Comparison of ENCODE assay signal across 9 cellular contexts in the genomic region with DNA sequence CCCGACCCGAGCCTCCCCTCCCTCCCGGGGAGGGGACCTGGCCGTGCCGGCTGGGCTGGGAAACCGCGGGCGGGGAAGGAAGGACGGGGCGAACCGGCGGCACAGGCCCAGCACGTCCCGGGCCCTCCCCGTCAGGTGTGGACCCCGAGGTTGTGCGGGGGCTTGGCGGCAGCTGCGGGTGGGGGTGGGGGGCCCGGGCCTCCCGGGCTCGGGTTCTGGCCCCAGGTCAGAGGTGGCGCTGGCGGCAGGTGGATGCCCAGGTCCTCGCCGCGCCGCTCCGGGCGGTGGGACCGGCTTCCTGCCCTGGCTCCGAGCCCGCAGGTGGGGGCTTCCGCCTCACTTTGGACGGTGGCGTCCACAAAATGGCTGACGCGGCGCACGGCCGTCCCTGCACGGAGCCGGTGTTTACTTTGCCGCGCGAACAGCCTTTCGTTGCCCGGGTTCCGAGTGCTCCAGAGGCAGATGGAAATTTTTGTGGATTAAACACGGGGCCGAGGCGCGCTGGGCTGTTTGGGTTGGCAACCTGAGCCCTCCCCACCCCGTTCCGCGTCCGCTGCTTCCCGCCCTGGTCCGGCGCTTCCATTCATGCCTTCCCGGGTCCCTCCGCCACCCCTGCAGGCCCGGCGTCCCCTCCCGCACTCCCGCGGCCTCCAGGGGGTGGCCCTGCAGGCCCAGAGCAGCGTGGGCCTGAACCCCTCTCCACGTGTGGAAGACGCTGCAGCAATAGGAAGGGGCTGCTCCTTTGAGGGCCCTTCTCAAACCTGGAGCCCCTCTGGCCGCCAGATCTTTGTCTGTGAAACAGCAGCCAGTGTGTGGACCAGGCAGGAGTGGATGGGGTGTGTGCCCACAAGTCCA.
DNase-seq lines count a peak whose midpoint lies in the region; ATAC-seq and TF ChIP-seq lines count a peak whose summit lies in the region.
"Had no signal": no experiment of that assay in that cellular context is flagged by ENCODE, and none has a peak within 500 bp of the region (broad histone marks: within the 10 kb centered on the region; RNA-seq: fewer than 3 reads in every experiment).

No MANE protein-coding gene starts in this region.

- no peak for TF ChIP-seq CTCF in left ventricle myocardium inferior (IDR thresholded peaks at IDR 0.05; ENCODE audit: borderline replicate concordance)

- peaks cover 26% of the 10 kb centered on the region for H3K4me1 ChIP-seq in left ventricle myocardium inferior

- no peaks in the 10 kb centered on the region for H3K27me3 Mint-ChIP-seq in activated T-helper 17 cell treated with anti-CD3 and anti-CD28 coated beads, Interleukin-2, amount 50 U/mL, for 72 hours

- no peaks in the 10 kb centered on the region for H3K9me3 Mint-ChIP-seq in activated T-helper 17 cell treated with anti-CD3 and anti-CD28 coated beads, Interleukin-2, amount 50 U/mL, for 72 hours

- H3K27me3 ChIP-seq in left ventricle myocardium inferior (ENCODE audit: low read depth), result no peaks in the 10 kb centered on the region

- peak; percentile 7 for DNase-seq in COR-L47 (lab: John Stamatoyannopoulos, UW)
- peak; percentile 21 for DNase-seq in left ventricle myocardium inferior
- DNase-seq in sciatic nerve (ENCODE audit: low spot score), result peak; percentile 73
- no peak for DNase-seq in hypothalamus (lab: John Stamatoyannopoulos, UW)
- DNase-seq: NCI-H2171 had no signal

- H3K27ac ChIP-seq in left ventricle myocardium inferior (replicated peaks), result peak overlapping the region; percentile 57

- peak overlapping the region; percentile 54 for H3K4me3 Mint-ChIP-seq in activated T-helper 17 cell treated with anti-CD3 and anti-CD28 coated beads, Interleukin-2, amount 50 U/mL, for 72 hours

- no peaks in the 10 kb centered on the region for H3K9me3 ChIP-seq in left ventricle myocardium inferior (replicated peaks)

- no peaks in the 10 kb centered on the region for H3K36me3 ChIP-seq in left ventricle myocardium inferior

- intact Hi-C loops in left ventricle myocardium inferior (cut with micrococcal nuclease), result no loop called here
- intact Hi-C loops in sciatic nerve (cut with DNase I), result no loop called here

- H3K27ac Mint-ChIP-seq in activated T-helper 17 cell treated with anti-CD3 and anti-CD28 coated beads, Interleukin-2, amount 50 U/mL, for 72 hours, result peak overlapping the region; percentile 61

- H3K4me1 Mint-ChIP-seq in activated T-helper 17 cell treated with anti-CD3 and anti-CD28 coated beads, Interleukin-2, amount 50 U/mL, for 72 hours, result no peaks in the 10 kb centered on the region

- H3K36me3 Mint-ChIP-seq in activated T-helper 17 cell treated with anti-CD3 and anti-CD28 coated beads, Interleukin-2, amount 50 U/mL, for 72 hours (ENCODE audit: low read depth), result no peaks in the 10 kb centered on the region

- peak; percentile 62 for ATAC-seq in activated T-helper 17 cell treated with anti-CD3 and anti-CD28 coated beads, Interleukin-2, amount 50 U/mL, for 72 hours (replicated peaks)
- ATAC-seq in sciatic nerve, result peak; percentile 63
- no peak for ATAC-seq in GM21423 (IDR thresholded peaks at IDR 0.05; ENCODE audit: unreplicated experiment)
- ATAC-seq in GM21381 (IDR thresholded peaks at IDR 0.05; ENCODE audit: unreplicated experiment), result no peak
- ATAC-seq in GM21360 (IDR thresholded peaks at IDR 0.05; ENCODE audit: unreplicated experiment), result no peak

- peak overlapping the region; percentile 65 for H3K4me3 ChIP-seq in left ventricle myocardium inferior

Comparison
In these comparisons a context has a peak if more than half of its experiments do, and no peak if none do; other contexts are left out.
1. DNase-seq: peak in COR-L47 (single experiment), left ventricle myocardium inferior (single experiment) and sciatic nerve (single experiment); none in hypothalamus (0 of 51).
2. ATAC-seq: peak in activated T-helper 17 cell treated with anti-CD3 and anti-CD28 coated beads, Interleukin-2, amount 50 U/mL, for 72 hours (single experiment) and sciatic nerve (single experiment); none in GM21423 (single experiment), GM21381 (single experiment) and GM21360 (single experiment).